16 cellular contexts compared by ENCODE assay signal in genomic region chr2:71864085-71864484, GRCh38.
DNase-seq lines count a peak whose midpoint lies in the region; ATAC-seq and TF ChIP-seq lines count a peak whose summit lies in the region.
"Had no signal": no experiment of that assay in that cellular context is flagged by ENCODE, and none has a peak within 500 bp of the region (broad histone marks: within the 10 kb centered on the region; RNA-seq: fewer than 3 reads in every experiment).

No MANE protein-coding gene starts in this region.

- H3K27ac Mint-ChIP-seq in natural killer cell treated with Interleukin-12 subunit alpha and Interleukin-12 subunit beta and Interleukin-15 and Interleukin-18, amount 100 ng/mL, for 72 hours, result no peak overlapping the region
- H3K27ac Mint-ChIP-seq in natural killer cell, result no peak overlapping the region
- H3K27ac Mint-ChIP-seq: CD4-positive, CD25-positive, alpha-beta regulatory T cell; H9 had no signal

- no peaks in the 10 kb centered on the region for H3K27me3 ChIP-seq in upper lobe of right lung
- H3K27me3 ChIP-seq: BLaER1 had no signal

- DNase-seq in natural killer cell treated with Interleukin-12 subunit alpha and Interleukin-12 subunit beta and Interleukin-15 and Interleukin-18, amount 100 ng/mL, for 72 hours (ENCODE audit: low spot score), result peak; percentile 26
- DNase-seq in natural killer cell, result no peak
- DNase-seq in cerebellar cortex (ENCODE audit: low spot score), result peak; percentile 92
- peak; percentile 36 for DNase-seq in myocyte (ENCODE audit: low read depth)
- peak; percentile 23 for DNase-seq in upper lobe of right lung
- DNase-seq in stimulated activated CD4-positive, alpha-beta T cell treated with anti-CD3 and anti-CD28 coated beads, Interleukin-12 subunit alpha, Interleukin-12 subunit beta, amount 100 ng/mL, for 4 hours, result no peak
- no peak for DNase-seq in left colon
- DNase-seq: 8988T; AML-193; CD4-positive, CD25-positive, alpha-beta regulatory T cell; DMS53; GOT3; H9 had no signal

- no peaks in the 10 kb centered on the region for H3K9me3 ChIP-seq in upper lobe of right lung
- H3K9me3 ChIP-seq: BLaER1 had no signal

- no peaks in the 10 kb centered on the region for H3K9me3 Mint-ChIP-seq in natural killer cell treated with Interleukin-12 subunit alpha and Interleukin-12 subunit beta and Interleukin-15 and Interleukin-18, amount 100 ng/mL, for 72 hours
- no peaks in the 10 kb centered on the region for H3K9me3 Mint-ChIP-seq in natural killer cell
- H3K9me3 Mint-ChIP-seq: H9 had no signal

- H3K27me3 Mint-ChIP-seq in natural killer cell treated with Interleukin-12 subunit alpha and Interleukin-12 subunit beta and Interleukin-15 and Interleukin-18, amount 100 ng/mL, for 72 hours, result peaks cover 11 to 34% of the 10 kb centered on the region in 2 donors
- H3K27me3 Mint-ChIP-seq in natural killer cell (ENCODE audit: low read depth in 2 of 2), result peaks cover 4 to 7% of the 10 kb centered on the region in 2 donors
- H3K27me3 Mint-ChIP-seq: CD4-positive, CD25-positive, alpha-beta regulatory T cell had no signal

- no peaks in the 10 kb centered on the region for H3K4me1 ChIP-seq in upper lobe of right lung
- H3K4me1 ChIP-seq: BLaER1 had no signal

- H3K36me3 Mint-ChIP-seq in natural killer cell treated with Interleukin-12 subunit alpha and Interleukin-12 subunit beta and Interleukin-15 and Interleukin-18, amount 100 ng/mL, for 72 hours, result no peaks in the 10 kb centered on the region
- H3K36me3 Mint-ChIP-seq in natural killer cell, result no peaks in the 10 kb centered on the region
- H3K36me3 Mint-ChIP-seq: CD4-positive, CD25-positive, alpha-beta regulatory T cell had no signal

- ATAC-seq in natural killer cell treated with Interleukin-12 subunit alpha and Interleukin-12 subunit beta and Interleukin-15 and Interleukin-18, amount 100 ng/mL, for 72 hours, result no peak
- no peak for ATAC-seq in natural killer cell
- ATAC-seq in upper lobe of right lung, result no peak
- no peak for ATAC-seq in GM18873 (IDR thresholded peaks at IDR 0.05; ENCODE audit: low FRiP score, unreplicated experiment)
- ATAC-seq in left colon, result no peak
- ATAC-seq: HepG2 had no signal

- intact Hi-C loops in natural killer cell (cut with micrococcal nuclease), result no loop called here
- intact Hi-C loops in upper lobe of right lung (cut with DNase I), result no loop called here
- intact Hi-C loops in left colon (cut with DNase I, micrococcal nuclease), result no loop called here

- H3K27ac ChIP-seq in upper lobe of right lung, result no peak overlapping the region
- H3K27ac ChIP-seq: BLaER1 had no signal

- no peaks in the 10 kb centered on the region for H3K36me3 ChIP-seq in upper lobe of right lung
- H3K36me3 ChIP-seq: BLaER1 had no signal

- no peaks in the 10 kb centered on the region for H3K4me1 Mint-ChIP-seq in natural killer cell treated with Interleukin-12 subunit alpha and Interleukin-12 subunit beta and Interleukin-15 and Interleukin-18, amount 100 ng/mL, for 72 hours (ENCODE audit: low read depth in 2 of 2)
- no peaks in the 10 kb centered on the region for H3K4me1 Mint-ChIP-seq in natural killer cell
- H3K4me1 Mint-ChIP-seq: CD4-positive, CD25-positive, alpha-beta regulatory T cell; H9 had no signal

- TF ChIP-seq CTCF in natural killer cell (IDR thresholded peaks at IDR 0.05), result no peak
- TF ChIP-seq CTCF in upper lobe of right lung (IDR thresholded peaks at IDR 0.05), result no peak

- no peak overlapping the region for H3K4me3 Mint-ChIP-seq in natural killer cell treated with Interleukin-12 subunit alpha and Interleukin-12 subunit beta and Interleukin-15 and Interleukin-18, amount 100 ng/mL, for 72 hours
- H3K4me3 Mint-ChIP-seq in natural killer cell, result no peak overlapping the region
- H3K4me3 Mint-ChIP-seq: CD4-positive, CD25-positive, alpha-beta regulatory T cell; H9 had no signal

- H3K4me3 ChIP-seq in upper lobe of right lung, result no peak overlapping the region
- H3K4me3 ChIP-seq: BLaER1 had no signal

Comparison
In these comparisons a context has a peak if more than half of its experiments do, and no peak if none do; other contexts are left out.
1. DNase-seq: peak in natural killer cell treated with Interleukin-12 subunit alpha and Interleukin-12 subunit beta and Interleukin-15 and Interleukin-18, amount 100 ng/mL, for 72 hours (single experiment), cerebellar cortex (single experiment), myocyte (single experiment) and upper lobe of right lung (single experiment); none in natural killer cell (single experiment), stimulated activated CD4-positive, alpha-beta T cell treated with anti-CD3 and anti-CD28 coated beads, Interleukin-12 subunit alpha, Interleukin-12 subunit beta, amount 100 ng/mL, for 4 hours (single experiment) and left colon (0 of 2).